In the genomic region with DNA sequence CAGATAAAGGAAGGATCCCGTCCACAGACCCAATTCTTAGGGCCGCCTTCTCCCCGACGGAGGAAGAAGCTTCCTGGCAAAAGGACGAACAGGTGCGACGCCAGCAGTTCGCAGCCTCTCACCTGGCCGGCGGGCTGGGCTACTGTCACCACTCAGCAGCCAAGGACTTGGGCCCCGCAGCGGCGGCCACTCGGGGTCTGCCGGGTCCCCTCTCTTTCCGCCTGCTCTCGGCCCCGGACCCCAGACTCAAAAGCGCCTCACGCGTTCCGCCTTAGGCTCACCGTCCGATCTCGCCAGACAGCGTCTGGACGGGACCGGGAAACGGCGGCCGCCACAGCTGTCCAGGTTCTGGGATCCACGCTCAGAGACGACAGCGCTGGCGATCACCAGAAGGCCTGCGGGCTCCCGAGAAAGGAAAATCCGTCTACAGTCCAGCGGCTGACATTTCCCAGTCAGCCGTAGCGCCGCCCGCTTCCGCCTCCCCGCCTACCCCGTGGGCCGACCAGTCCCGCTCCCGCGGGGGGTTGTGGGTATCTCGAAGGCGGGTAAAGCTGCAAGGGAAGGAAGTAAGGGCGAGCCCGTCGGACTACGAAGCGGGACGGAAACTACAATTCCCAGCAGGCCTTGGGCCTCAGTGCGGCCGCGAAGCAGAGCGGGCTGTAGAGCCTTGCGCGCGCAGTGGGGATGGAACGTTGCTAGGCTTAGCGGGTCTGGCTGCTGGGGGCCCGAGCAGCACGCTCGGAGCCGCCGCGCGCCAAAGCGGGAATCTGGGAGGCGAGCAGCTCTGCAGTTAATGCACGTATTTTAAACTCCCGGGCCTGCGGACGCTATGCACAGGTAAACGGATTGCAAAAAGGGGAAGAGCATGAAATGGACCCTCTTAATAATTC, we compare ENCODE assay signal across 8 cellular contexts. TPM values are rescaled to one million over a fixed set of nuclear protein-coding genes. Genes with fewer than 3 reads are reported as not detected.
DNase-seq lines count a peak whose midpoint lies in the region; ATAC-seq lines count a peak whose summit lies in the region.

A gene (minus strand): TSS at position 454 of the 890 bp plus-strand sequence. CDS start 8,538 bp downstream, outside the sequence.
A gene (plus strand): TSS at position 678 of the 890 bp plus-strand sequence. CDS start 152 bp downstream, at position 830.

- H3K36me3 ChIP-seq in BLaER1 = peaks cover 32% of the 10 kb centered on the region

- peak within 1 kb of the TSS; percentile 95 for H3K4me3 Mint-ChIP-seq in activated CD4-positive, alpha-beta T cell treated with anti-CD3 and anti-CD28 coated beads, Interleukin-2, amount 10 ng/mL, durations not matched to agents 7 days and 5 days

- H3K4me2 ChIP-seq in BLaER1 = peak within 1 kb of the TSS; percentile 95

- H3K4me1 Mint-ChIP-seq in activated CD4-positive, alpha-beta T cell treated with anti-CD3 and anti-CD28 coated beads, Interleukin-2, amount 10 ng/mL, durations not matched to agents 7 days and 5 days = peaks cover 60% of the 10 kb centered on the region

- no peaks in the 10 kb centered on the region for H3K9me3 Mint-ChIP-seq in activated CD4-positive, alpha-beta T cell treated with anti-CD3 and anti-CD28 coated beads, Interleukin-2, amount 10 ng/mL, durations not matched to agents 7 days and 5 days

- peak; percentile 100 for DNase-seq in NCI-H69 (lab: John Stamatoyannopoulos, UW)
- DNase-seq in activated CD4-positive, alpha-beta T cell treated with anti-CD3 and anti-CD28 coated beads, Interleukin-2, amount 10 ng/mL, durations not matched to agents 7 days and 5 days = peak; percentile 99
- peak; percentile 54 for DNase-seq in cortex of kidney (lab: John Stamatoyannopoulos, UW)
- peak; percentile 100 for DNase-seq in left kidney (ENCODE audit: low read depth, low spot score)
- DNase-seq in stimulated activated CD4-positive, alpha-beta T cell treated with anti-CD3 and anti-CD28 coated beads, Interleukin-2, amount 100 ng/mL, for 24 hours = peak; percentile 97 to 99

- peak within 1 kb of the TSS; percentile 87 for H3K9ac ChIP-seq in BLaER1

- H3K27me3 ChIP-seq in BLaER1 = no peaks in the 10 kb centered on the region

- peak within 1 kb of the TSS; percentile 97 for H3K4me3 ChIP-seq in BLaER1

- peaks cover 52% of the 10 kb centered on the region for H3K4me1 ChIP-seq in BLaER1

- H3K27ac ChIP-seq in BLaER1 = peak within 1 kb of the TSS; percentile 81

- CTCF ChIA-PET in activated CD4-positive, alpha-beta T cell treated with anti-CD3 and anti-CD28 coated beads, Interleukin-2, amount 10 ng/mL, durations not matched to agents 7 days and 5 days (lab: Charles Lee) = interaction anchor here (0.8 to 1.7 kb wide), 6 partner anchors 12 to 539 kb away, joined by 3 to 5 read pairs (median 3); a partner anchor contains a TSS

- H3K36me3 Mint-ChIP-seq in activated CD4-positive, alpha-beta T cell treated with anti-CD3 and anti-CD28 coated beads, Interleukin-2, amount 10 ng/mL, durations not matched to agents 7 days and 5 days (ENCODE audit: low read depth) = peaks cover 42% of the 10 kb centered on the region

- no peaks in the 10 kb centered on the region for H3K27me3 Mint-ChIP-seq in activated CD4-positive, alpha-beta T cell treated with anti-CD3 and anti-CD28 coated beads, Interleukin-2, amount 10 ng/mL, durations not matched to agents 7 days and 5 days

- POLR2A ChIA-PET in activated CD4-positive, alpha-beta T cell treated with anti-CD3 and anti-CD28 coated beads, Interleukin-2, amount 10 ng/mL, durations not matched to agents 7 days and 5 days (lab: Charles Lee) = interaction anchor here (0.7 to 1.1 kb wide), 2 partner anchors 32 to 90 kb away, joined by 3 to 5 read pairs; a partner anchor contains a TSS

- H3K9me3 ChIP-seq in BLaER1 = no peaks in the 10 kb centered on the region

- peak within 1 kb of the TSS; percentile 92 for H3K27ac Mint-ChIP-seq in activated CD4-positive, alpha-beta T cell treated with anti-CD3 and anti-CD28 coated beads, Interleukin-2, amount 10 ng/mL, durations not matched to agents 7 days and 5 days

- ATAC-seq in GM19328 (IDR thresholded peaks at IDR 0.05; ENCODE audit: unreplicated experiment) (peak; percentile 97), HG03520 (IDR thresholded peaks at IDR 0.05; ENCODE audit: unreplicated experiment) (peak; percentile 98)

- 0 out of 2 replicates have a peak, but pooled peaks cover 5% of the 10 kb centered on the region for H4K20me1 ChIP-seq in BLaER1

RNA-seq across cellular contexts. Expression of the first gene that starts in this region (rescaled TPM):
- 10 to 100 TPM; 12.9 to 16.9 TPM for total RNA-seq in activated CD4-positive, alpha-beta T cell treated with anti-CD3 and anti-CD28 coated beads, Interleukin-2, amount 10 ng/mL, durations not matched to agents 7 days and 5 days

RNA-seq across cellular contexts. Expression of the second gene that starts in this region (rescaled TPM):
- total RNA-seq in activated CD4-positive, alpha-beta T cell treated with anti-CD3 and anti-CD28 coated beads, Interleukin-2, amount 10 ng/mL, durations not matched to agents 7 days and 5 days = 10 to 100 TPM; 43.1 to 43.9 TPM

Comparison
In these comparisons a context has a peak if more than half of its experiments do, and no peak if none do; other contexts are left out.
1. Peak in every context shown above with its lines: DNase-seq, ATAC-seq, H3K4me3 ChIP-seq and H3K27ac ChIP-seq.